Comparison of ENCODE assay signal across 17 cellular contexts in the genomic region with DNA sequence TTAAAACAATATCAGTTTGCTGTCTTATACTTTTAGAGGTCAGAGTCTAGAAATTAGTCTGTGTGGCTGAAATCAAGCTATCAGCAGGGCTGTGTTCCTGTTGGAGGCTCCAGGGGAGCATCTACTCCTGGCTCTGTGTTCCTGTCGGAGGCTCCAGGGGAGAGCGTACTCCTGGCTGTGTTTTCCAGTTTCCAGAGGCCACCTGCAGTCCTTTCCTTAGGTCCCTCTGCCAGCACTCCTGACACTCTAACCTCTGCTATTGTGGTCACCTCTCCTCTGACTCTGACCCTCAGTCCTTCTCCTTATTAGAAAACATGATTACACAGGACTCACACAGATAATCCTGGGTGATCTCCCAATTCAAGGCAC.
DNase-seq lines count a peak whose midpoint lies in the region; ATAC-seq and TF ChIP-seq lines count a peak whose summit lies in the region.
"Had no signal": no experiment of that assay in that cellular context is flagged by ENCODE, and none has a peak within 500 bp of the region (broad histone marks: within the 10 kb centered on the region; RNA-seq: fewer than 3 reads in every experiment).

No MANE protein-coding gene starts in this region.

- H3K4me1 ChIP-seq in smooth muscle cell (ENCODE audit: low read depth) = no peaks in the 10 kb centered on the region
- H3K4me1 ChIP-seq: Caco-2 had no signal

- TF ChIP-seq CTCF in smooth muscle cell (IDR thresholded peaks at IDR 0.05; ENCODE audit: borderline replicate concordance, insufficient read depth, poor library complexity, severe bottlenecking) = no peak

- peaks cover 11% of the 10 kb centered on the region for H3K27me3 Mint-ChIP-seq in T-helper 1 cell treated with Interleukin-12 subunit alpha and Interleukin-12 subunit beta and Interleukin-4 antibody, amounts not matched to agents 30 μg/mL and 1 μg/mL, for 36 hours (ENCODE audit: low read depth)
- no peaks in the 10 kb centered on the region for H3K27me3 Mint-ChIP-seq in activated T-helper 1 cell treated with anti-CD3 and anti-CD28 coated beads, Interleukin-12 subunit alpha, Interleukin-12 subunit beta, Interleukin-2, Interleukin-4 antibody, amounts not matched to agents 30 ng/mL and 10 ng/mL and 1 ng/mL, durations not matched to agents 14 hours and 24 hours and 36 hours (ENCODE audit: insufficient read depth)
- H3K27me3 Mint-ChIP-seq in activated CD8-positive, alpha-beta memory T cell treated with anti-CD3 and anti-CD28 coated beads, Interleukin-2, amount 10 ng/mL, durations not matched to agents 7 days and 5 days = peaks cover 13% of the 10 kb centered on the region

- no peak overlapping the region for H2AFZ ChIP-seq in smooth muscle cell (ENCODE audit: low read depth)

- H3K79me2 ChIP-seq in smooth muscle cell (ENCODE audit: low read depth) = no peaks in the 10 kb centered on the region

- peak overlapping the region; percentile 1 for H3K4me2 ChIP-seq in smooth muscle cell
- H3K4me2 ChIP-seq: KMS-11 had no signal

- peak overlapping the region; percentile 70 for H3K27ac Mint-ChIP-seq in T-helper 1 cell treated with Interleukin-12 subunit alpha and Interleukin-12 subunit beta and Interleukin-4 antibody, amounts not matched to agents 30 μg/mL and 1 μg/mL, for 36 hours
- H3K27ac Mint-ChIP-seq in activated T-helper 1 cell treated with anti-CD3 and anti-CD28 coated beads, Interleukin-12 subunit alpha, Interleukin-12 subunit beta, Interleukin-2, Interleukin-4 antibody, amounts not matched to agents 30 ng/mL and 10 ng/mL and 1 ng/mL, durations not matched to agents 14 hours and 24 hours and 36 hours = peak overlapping the region; percentile 80
- no peak overlapping the region for H3K27ac Mint-ChIP-seq in activated CD8-positive, alpha-beta memory T cell treated with anti-CD3 and anti-CD28 coated beads, Interleukin-2, amount 10 ng/mL, durations not matched to agents 7 days and 5 days
- H3K27ac Mint-ChIP-seq: dendritic cell treated with granulocyte-macrophage colony-stimulating factor and Interleukin-4, amounts not matched to agents 40 ng/mL and 50 ng/mL, for 4 days had no signal

- CTCF ChIA-PET in activated CD8-positive, alpha-beta memory T cell treated with anti-CD3 and anti-CD28 coated beads, Interleukin-2, amount 10 ng/mL, durations not matched to agents 7 days and 5 days (lab: Charles Lee) = no interaction called here

- no peaks in the 10 kb centered on the region for H3K27me3 ChIP-seq in smooth muscle cell (ENCODE audit: low read depth)

- H3K9me3 ChIP-seq in smooth muscle cell (replicated peaks; ENCODE audit: low read depth) = no peaks in the 10 kb centered on the region
- H3K9me3 ChIP-seq: Caco-2 had no signal

- DNase-seq in T-helper 1 cell (no peak), smooth muscle cell (lab: John Stamatoyannopoulos, UW; ENCODE audit: unreplicated experiment) (no peak), SHP77 treated with DMSO at 0.1 percent for 48 hours (lab: John Stamatoyannopoulos, UW) (no peak)
- DNase-seq in activated T-helper 1 cell treated with anti-CD3 and anti-CD28 coated beads, Interleukin-12 subunit alpha, Interleukin-12 subunit beta, Interleukin-2, Interleukin-4 antibody, amounts not matched to agents 30 ng/mL and 10 ng/mL and 1 ng/mL, durations not matched to agents 14 hours and 24 hours and 36 hours (ENCODE audit: low spot score) = no peak
- DNase-seq in activated CD4-positive, alpha-beta T cell treated with anti-CD3 and anti-CD28 coated beads, Interleukin-2, amount 50 U/mL, for 4 hours = no peak
- DNase-seq in activated CD8-positive, alpha-beta memory T cell treated with anti-CD3 and anti-CD28 coated beads, Interleukin-2, amount 10 ng/mL, durations not matched to agents 7 days and 5 days = no peak
- DNase-seq: amygdala, Caco-2, midbrain, NCI-H69, occipital lobe had no signal

- no peaks in the 10 kb centered on the region for H4K20me1 ChIP-seq in smooth muscle cell (ENCODE audit: low read depth)

- peak; percentile 19 for ATAC-seq in HG02642 (IDR thresholded peaks at IDR 0.05; ENCODE audit: poor library complexity, unreplicated experiment)
- ATAC-seq in activated CD8-positive, alpha-beta memory T cell treated with anti-CD3 and anti-CD28 coated beads, Interleukin-2, amount 10 ng/mL, durations not matched to agents 7 days and 5 days = no peak
- ATAC-seq: Right ventricle myocardium inferior had no signal

- H3K4me3 Mint-ChIP-seq in T-helper 1 cell treated with Interleukin-12 subunit alpha and Interleukin-12 subunit beta and Interleukin-4 antibody, amounts not matched to agents 30 μg/mL and 1 μg/mL, for 36 hours = no peak overlapping the region
- H3K4me3 Mint-ChIP-seq in activated T-helper 1 cell treated with anti-CD3 and anti-CD28 coated beads, Interleukin-12 subunit alpha, Interleukin-12 subunit beta, Interleukin-2, Interleukin-4 antibody, amounts not matched to agents 30 ng/mL and 10 ng/mL and 1 ng/mL, durations not matched to agents 14 hours and 24 hours and 36 hours = no peak overlapping the region
- H3K4me3 Mint-ChIP-seq in activated CD8-positive, alpha-beta memory T cell treated with anti-CD3 and anti-CD28 coated beads, Interleukin-2, amount 10 ng/mL, durations not matched to agents 7 days and 5 days = no peak overlapping the region
- H3K4me3 Mint-ChIP-seq: dendritic cell treated with granulocyte-macrophage colony-stimulating factor and Interleukin-4, amounts not matched to agents 40 ng/mL and 50 ng/mL, for 4 days had no signal

- no peaks in the 10 kb centered on the region for H3K36me3 ChIP-seq in smooth muscle cell (ENCODE audit: low read depth)

- no peaks in the 10 kb centered on the region for H3F3A ChIP-seq in smooth muscle cell (ENCODE audit: low read depth)

- H3K4me3 ChIP-seq in smooth muscle cell = no peak overlapping the region

- peaks cover 15% of the 10 kb centered on the region for H3K4me1 Mint-ChIP-seq in T-helper 1 cell treated with Interleukin-12 subunit alpha and Interleukin-12 subunit beta and Interleukin-4 antibody, amounts not matched to agents 30 μg/mL and 1 μg/mL, for 36 hours (ENCODE audit: low read depth)
- peaks cover 18% of the 10 kb centered on the region for H3K4me1 Mint-ChIP-seq in activated T-helper 1 cell treated with anti-CD3 and anti-CD28 coated beads, Interleukin-12 subunit alpha, Interleukin-12 subunit beta, Interleukin-2, Interleukin-4 antibody, amounts not matched to agents 30 ng/mL and 10 ng/mL and 1 ng/mL, durations not matched to agents 14 hours and 24 hours and 36 hours (ENCODE audit: low read depth)
- H3K4me1 Mint-ChIP-seq in activated CD8-positive, alpha-beta memory T cell treated with anti-CD3 and anti-CD28 coated beads, Interleukin-2, amount 10 ng/mL, durations not matched to agents 7 days and 5 days = peaks cover 12% of the 10 kb centered on the region

- peak overlapping the region; percentile 87 for H3K27ac ChIP-seq in smooth muscle cell (ENCODE audit: low read depth)
- H3K27ac ChIP-seq: 22Rv1, KMS-11 had no signal

- intact Hi-C loops in activated T-helper 1 cell treated with anti-CD3 and anti-CD28 coated beads, Interleukin-12 subunit alpha, Interleukin-12 subunit beta, Interleukin-2, Interleukin-4 antibody, amounts not matched to agents 30 ng/mL and 10 ng/mL and 1 ng/mL, durations not matched to agents 14 hours and 24 hours and 36 hours (cut with micrococcal nuclease) = loop anchor here (1.0 to 10.0 kb wide), 2 partner anchors 40 to 541 kb away; no protein-coding TSS in a partner anchor

- 81% methylated on average over 2 of the region's 2 CpGs for WGBS in smooth muscle cell (ENCODE audit: low lambda C conversion rate)

- peak overlapping the region; percentile 74 for H3K9ac ChIP-seq in smooth muscle cell (ENCODE audit: low read depth)
- H3K9ac ChIP-seq: KMS-11 had no signal

- no peaks in the 10 kb centered on the region for H3K9me3 Mint-ChIP-seq in T-helper 1 cell treated with Interleukin-12 subunit alpha and Interleukin-12 subunit beta and Interleukin-4 antibody, amounts not matched to agents 30 μg/mL and 1 μg/mL, for 36 hours
- H3K9me3 Mint-ChIP-seq in activated T-helper 1 cell treated with anti-CD3 and anti-CD28 coated beads, Interleukin-12 subunit alpha, Interleukin-12 subunit beta, Interleukin-2, Interleukin-4 antibody, amounts not matched to agents 30 ng/mL and 10 ng/mL and 1 ng/mL, durations not matched to agents 14 hours and 24 hours and 36 hours = no peaks in the 10 kb centered on the region
- H3K9me3 Mint-ChIP-seq in activated CD8-positive, alpha-beta memory T cell treated with anti-CD3 and anti-CD28 coated beads, Interleukin-2, amount 10 ng/mL, durations not matched to agents 7 days and 5 days (ENCODE audit: low read depth) = no peaks in the 10 kb centered on the region
- H3K9me3 Mint-ChIP-seq: dendritic cell treated with granulocyte-macrophage colony-stimulating factor and Interleukin-4, amounts not matched to agents 40 ng/mL and 50 ng/mL, for 4 days had no signal

- H3K36me3 Mint-ChIP-seq in T-helper 1 cell treated with Interleukin-12 subunit alpha and Interleukin-12 subunit beta and Interleukin-4 antibody, amounts not matched to agents 30 μg/mL and 1 μg/mL, for 36 hours (ENCODE audit: low read depth) = no peaks in the 10 kb centered on the region
- H3K36me3 Mint-ChIP-seq in activated T-helper 1 cell treated with anti-CD3 and anti-CD28 coated beads, Interleukin-12 subunit alpha, Interleukin-12 subunit beta, Interleukin-2, Interleukin-4 antibody, amounts not matched to agents 30 ng/mL and 10 ng/mL and 1 ng/mL, durations not matched to agents 14 hours and 24 hours and 36 hours (ENCODE audit: low read depth) = no peaks in the 10 kb centered on the region
- no peaks in the 10 kb centered on the region for H3K36me3 Mint-ChIP-seq in activated CD8-positive, alpha-beta memory T cell treated with anti-CD3 and anti-CD28 coated beads, Interleukin-2, amount 10 ng/mL, durations not matched to agents 7 days and 5 days
